Comparison of ENCODE assay signal across 8 cellular contexts in genomic region chr1:16082283-16083038, GRCh38.
A peak's percentile ranks its signal among the peaks of the same experiment; 100 is the strongest.
DNase-seq lines count a peak whose midpoint lies in the region; ATAC-seq and TF ChIP-seq lines count a peak whose summit lies in the region.

No MANE protein-coding gene starts in this region.

- H3K4me3 ChIP-seq in GM06990 (replicated peaks; ENCODE audit: low read depth, low read length): no peak overlapping the region
- no peak overlapping the region for H3K4me3 ChIP-seq in cardiac fibroblast (replicated peaks in 1 of 2; ENCODE audit: low read depth in 2 of 2, low read length in 2 of 2)

- ATAC-seq in GM21825 (IDR thresholded peaks at IDR 0.05; ENCODE audit: unreplicated experiment) (no peak), HG03135 (IDR thresholded peaks at IDR 0.05; ENCODE audit: unreplicated experiment) (no peak)

- H3K27me3 ChIP-seq in GM06990 (replicated peaks; ENCODE audit: control insufficient read depth, insufficient read depth, low read length): no peaks in the 10 kb centered on the region

- peak; percentile 90 for TF ChIP-seq CTCF in GM06990 (IDR thresholded peaks at IDR 0.05; ENCODE audit: insufficient read depth, low read length, poor library complexity, severe bottlenecking)
- peak; percentile 95 for TF ChIP-seq CTCF in VCaP (conservative IDR thresholded peaks at IDR 0.05)
- peak; percentile 98 for TF ChIP-seq CTCF in cardiac fibroblast (IDR thresholded peaks at IDR 0.05; ENCODE audit: low read depth, low read length)

- DNase-seq in GM06990 (ENCODE audit: extremely low read depth, insufficient read length): peak; percentile 33
- peak; percentile 62 for DNase-seq in LoVo (ENCODE audit: low spot score)
- DNase-seq in cardiac fibroblast (ENCODE audit: low read depth in 2 of 2): peak; percentile 71 to 73
- DNase-seq in kidney tubule cell (ENCODE audit: low spot score): peak; percentile 59
- peak; percentile 41 to 55 (median 48) for DNase-seq in stimulated activated CD4-positive, alpha-beta T cell treated with anti-CD3 and anti-CD28 coated beads, TNF-alpha, amount 100 ng/mL, for 48 hours (ENCODE audit: low read depth in 3 of 3)

- H3K27ac ChIP-seq in VCaP: no peak overlapping the region

- H3K36me3 ChIP-seq in GM06990 (ENCODE audit: control insufficient read depth, insufficient read depth, low read length): no peaks in the 10 kb centered on the region
